ENCODE assay signal across 14 cellular contexts in the genomic region with DNA sequence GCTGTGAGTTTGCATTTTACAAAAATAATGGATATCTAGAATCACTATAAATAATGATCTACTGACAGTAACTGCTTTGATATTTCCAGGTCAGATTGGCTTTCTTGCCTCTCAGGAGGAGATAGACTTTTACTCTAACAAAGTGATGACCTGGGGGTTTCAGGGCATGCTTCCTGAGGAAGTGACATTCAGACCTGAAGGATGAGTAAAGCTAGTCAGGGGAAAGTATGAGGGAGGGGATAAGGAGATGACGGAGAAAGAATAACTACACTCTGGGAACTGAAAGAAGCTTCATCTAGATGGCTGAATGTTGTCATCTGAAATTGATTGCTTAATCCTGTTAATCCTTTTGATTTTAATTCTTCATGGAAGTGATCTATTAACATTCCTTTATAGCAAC. TPM values are rescaled to one million over a fixed set of nuclear protein-coding genes. Genes with fewer than 3 reads are reported as not detected.
DNase-seq lines count a peak whose midpoint lies in the region; ATAC-seq and TF ChIP-seq lines count a peak whose summit lies in the region.
"Had no signal": no experiment of that assay in that cellular context is flagged by ENCODE, and none has a peak within 500 bp of the region (broad histone marks: within the 10 kb centered on the region; RNA-seq: fewer than 3 reads in every experiment).

No MANE protein-coding gene starts in this region.

- no peak overlapping the region for H3K14ac ChIP-seq in neuronal stem cell (ENCODE audit: low read length)

- no peak for DNase-seq in activated T-cell treated with anti-CD3 and anti-CD28 coated beads, Interleukin-2, amount 50 U/mL, for 72 hours
- DNase-seq in activated T-cell treated with anti-CD3 and anti-CD28 coated beads, Interleukin-2, amount 50 U/mL, for 1 hour = no peak
- DNase-seq in MV-4-11 (lab: John Stamatoyannopoulos, UW) (peak; percentile 25), choroid plexus epithelial cell (ENCODE audit: low read depth) (peak; percentile 56), neuronal stem cell (ENCODE audit: low spot score) (no peak), HEK293T (ENCODE audit: extremely low spot score) (no peak)
- no peak for DNase-seq in stimulated activated naive B cell treated with anti-CD40 and anti-IgM and Interleukin-4, amounts not matched to agents 10 μg/mL and 1 μg/mL and 100 μg/mL, for 72 hours
- DNase-seq: activated CD4-positive, CD25-positive, alpha-beta regulatory T cell; Calu3; NCI-H446 treated with DMSO at 0.1 percent for 48 hours; PC-3; stimulated activated CD8-positive, alpha-beta memory T cell treated with anti-CD3 and anti-CD28 coated beads, Interleukin-4, amount 100 ng/mL, for 48 hours had no signal

- H2AK5ac ChIP-seq in neuronal stem cell (ENCODE audit: low read depth, low read length) = no peak overlapping the region

- H3K36me3 Mint-ChIP-seq in activated T-cell treated with anti-CD3 and anti-CD28 coated beads, Interleukin-2, amount 50 U/mL, for 72 hours (ENCODE audit: insufficient read depth in 2 of 2) = peaks cover 0 to 4% of the 10 kb centered on the region in 2 donors
- H3K36me3 Mint-ChIP-seq in stimulated activated naive B cell treated with anti-CD40 and anti-IgM and Interleukin-4, amounts not matched to agents 10 μg/mL and 1 μg/mL and 100 μg/mL, for 72 hours = peaks cover 7 to 18% of the 10 kb centered on the region in 2 donors

- H2BK15ac ChIP-seq in neuronal stem cell (ENCODE audit: low read length) = no peak overlapping the region

- H3K4me1 Mint-ChIP-seq in activated T-cell treated with anti-CD3 and anti-CD28 coated beads, Interleukin-2, amount 50 U/mL, for 72 hours (ENCODE audit: low read depth) = peaks cover 38% of the 10 kb centered on the region
- peaks cover 13 to 25% of the 10 kb centered on the region in 2 donors for H3K4me1 Mint-ChIP-seq in stimulated activated naive B cell treated with anti-CD40 and anti-IgM and Interleukin-4, amounts not matched to agents 10 μg/mL and 1 μg/mL and 100 μg/mL, for 72 hours
- H3K4me1 Mint-ChIP-seq: nephron had no signal

- H3K4me3 ChIP-seq in choroid plexus epithelial cell (ENCODE audit: low read depth, low read length) (no peak overlapping the region), neuronal stem cell (ENCODE audit: low read length in 2 of 2) (no peak overlapping the region)

- H3K4me3 Mint-ChIP-seq in activated T-cell treated with anti-CD3 and anti-CD28 coated beads, Interleukin-2, amount 50 U/mL, for 72 hours = peak overlapping the region in 1 of 2 donors; percentile 74
- H3K4me3 Mint-ChIP-seq in stimulated activated naive B cell treated with anti-CD40 and anti-IgM and Interleukin-4, amounts not matched to agents 10 μg/mL and 1 μg/mL and 100 μg/mL, for 72 hours = no peak overlapping the region
- H3K4me3 Mint-ChIP-seq: nephron had no signal

- no peaks in the 10 kb centered on the region for H3K9me3 Mint-ChIP-seq in activated T-cell treated with anti-CD3 and anti-CD28 coated beads, Interleukin-2, amount 50 U/mL, for 72 hours
- H3K9me3 Mint-ChIP-seq in stimulated activated naive B cell treated with anti-CD40 and anti-IgM and Interleukin-4, amounts not matched to agents 10 μg/mL and 1 μg/mL and 100 μg/mL, for 72 hours = no peaks in the 10 kb centered on the region
- H3K9me3 Mint-ChIP-seq: nephron had no signal

- no peak overlapping the region for H3K18ac ChIP-seq in neuronal stem cell (ENCODE audit: low read length)

- H2BK12ac ChIP-seq in neuronal stem cell (ENCODE audit: low read length) = no peak overlapping the region

- CTCF ChIA-PET in HEK293T (lab: Yijun Ruan, JAX) = no interaction called here

- peaks cover 2% of the 10 kb centered on the region for H3K79me1 ChIP-seq in neuronal stem cell (ENCODE audit: low read depth, low read length)

- peaks cover 7 to 50% of the 10 kb centered on the region in 2 donors for H3K36me3 ChIP-seq in neuronal stem cell (replicated peaks in 1 of 2; ENCODE audit: control insufficient read depth in 2 of 2, insufficient read depth in 2 of 2, low read length in 2 of 2)

- H3K4me1 ChIP-seq in neuronal stem cell (ENCODE audit: control insufficient read depth in 2 of 2, insufficient read depth in 1 of 2, low read depth in 1 of 2, low read length in 2 of 2) = no peaks in the 10 kb centered on the region

- H3K27me3 ChIP-seq in neuronal stem cell (ENCODE audit: control insufficient read depth in 3 of 3, insufficient read depth in 3 of 3, low read depth in 1 of 3, low read length in 3 of 3) = no peaks in the 10 kb centered on the region

- no peak overlapping the region for H4K8ac ChIP-seq in neuronal stem cell (ENCODE audit: low read depth, low read length)

- H3K27ac Mint-ChIP-seq in activated T-cell treated with anti-CD3 and anti-CD28 coated beads, Interleukin-2, amount 50 U/mL, for 72 hours = peak overlapping the region; percentile 92
- H3K27ac Mint-ChIP-seq in stimulated activated naive B cell treated with anti-CD40 and anti-IgM and Interleukin-4, amounts not matched to agents 10 μg/mL and 1 μg/mL and 100 μg/mL, for 72 hours = peak overlapping the region; percentile 67
- H3K27ac Mint-ChIP-seq: nephron had no signal

- no CpG with 5 or more reads among the region's 1 CpG for WGBS in neuronal stem cell (ENCODE audit: extremely low coverage in 2 of 2, insufficient read length in 2 of 2, insufficient replicate concordance in 1 of 2), 2 donors

- no peak overlapping the region for H3K9ac ChIP-seq in neuronal stem cell (ENCODE audit: low read depth, low read length, poor library complexity)

- H4K91ac ChIP-seq in neuronal stem cell (ENCODE audit: low read depth, low read length, poor library complexity) = no peak overlapping the region

- H3K27ac ChIP-seq in neuronal stem cell (replicated peaks; ENCODE audit: low read length) = no peak overlapping the region

- H3K4me2 ChIP-seq in neuronal stem cell (ENCODE audit: insufficient read depth, low read length, poor library complexity, severe bottlenecking) = no peak overlapping the region

- no peak for TF ChIP-seq CTCF in choroid plexus epithelial cell (conservative IDR thresholded peaks at IDR 0.05; ENCODE audit: low read depth, low read length)

- no peak overlapping the region for H3K4ac ChIP-seq in neuronal stem cell (ENCODE audit: low read length)

- H2BK5ac ChIP-seq in neuronal stem cell (ENCODE audit: low read length) = no peak overlapping the region

- H3K23ac ChIP-seq in neuronal stem cell (ENCODE audit: low read depth, low read length, poor library complexity) = no peak overlapping the region

- peak; percentile 39 to 88 for ATAC-seq in activated T-cell treated with anti-CD3 and anti-CD28 coated beads, Interleukin-2, amount 50 U/mL, for 72 hours (replicated peaks in 1 of 2)
- peak in 1 of 2 donors; percentile 64 for ATAC-seq in stimulated activated naive B cell treated with anti-CD40 and anti-IgM and Interleukin-4, amounts not matched to agents 10 μg/mL and 1 μg/mL and 100 μg/mL, for 72 hours (replicated peaks)
- ATAC-seq in HG03342 (IDR thresholded peaks at IDR 0.05; ENCODE audit: unreplicated experiment) = no peak
- ATAC-seq: PC-3 had no signal

- H3K9me3 ChIP-seq in neuronal stem cell (replicated peaks in 1 of 2; ENCODE audit: control insufficient read depth in 2 of 2, insufficient read depth in 1 of 2, low read depth in 1 of 2, low read length in 2 of 2) = no peaks in the 10 kb centered on the region

- no peak overlapping the region for H2AFZ ChIP-seq in neuronal stem cell (ENCODE audit: low read length)

- POLR2A ChIA-PET in HEK293T (lab: Yijun Ruan, JAX) = no interaction called here

- no peaks in the 10 kb centered on the region for H3K27me3 Mint-ChIP-seq in activated T-cell treated with anti-CD3 and anti-CD28 coated beads, Interleukin-2, amount 50 U/mL, for 72 hours (ENCODE audit: low read depth)
- no peaks in the 10 kb centered on the region for H3K27me3 Mint-ChIP-seq in stimulated activated naive B cell treated with anti-CD40 and anti-IgM and Interleukin-4, amounts not matched to agents 10 μg/mL and 1 μg/mL and 100 μg/mL, for 72 hours

- H2BK120ac ChIP-seq in neuronal stem cell (ENCODE audit: low read depth, low read length) = no peak overlapping the region

TF ChIP-seq in HEK293T, 16 proteins besides CTCF, POLR2A, EP300 and RAD21:
- TF ChIP-seq ARNT (IDR thresholded peaks at IDR 0.05) (no peak), FOXK2 (IDR thresholded peaks at IDR 0.05) (no peak), L3MBTL2 (conservative IDR thresholded peaks at IDR 0.05) (no peak), CTBP1 (IDR thresholded peaks at IDR 0.05; ENCODE audit: borderline replicate concordance) (no peak), SUZ12 (IDR thresholded peaks at IDR 0.05) (no peak), TARDBP (IDR thresholded peaks at IDR 0.05) (no peak), LEF1 (IDR thresholded peaks at IDR 0.05; ENCODE audit: borderline replicate concordance) (no peak), ELF4 (IDR thresholded peaks at IDR 0.05) (no peak), BHLHE40 (IDR thresholded peaks at IDR 0.05; ENCODE audit: borderline replicate concordance) (no peak), SP1 (IDR thresholded peaks at IDR 0.05) (no peak), ZNF384 (IDR thresholded peaks at IDR 0.05) (no peak), HDGF (IDR thresholded peaks at IDR 0.05; ENCODE audit: borderline replicate concordance) (no peak), NFRKB (IDR thresholded peaks at IDR 0.05) (no peak)
- TF ChIP-seq, protein P1, sequence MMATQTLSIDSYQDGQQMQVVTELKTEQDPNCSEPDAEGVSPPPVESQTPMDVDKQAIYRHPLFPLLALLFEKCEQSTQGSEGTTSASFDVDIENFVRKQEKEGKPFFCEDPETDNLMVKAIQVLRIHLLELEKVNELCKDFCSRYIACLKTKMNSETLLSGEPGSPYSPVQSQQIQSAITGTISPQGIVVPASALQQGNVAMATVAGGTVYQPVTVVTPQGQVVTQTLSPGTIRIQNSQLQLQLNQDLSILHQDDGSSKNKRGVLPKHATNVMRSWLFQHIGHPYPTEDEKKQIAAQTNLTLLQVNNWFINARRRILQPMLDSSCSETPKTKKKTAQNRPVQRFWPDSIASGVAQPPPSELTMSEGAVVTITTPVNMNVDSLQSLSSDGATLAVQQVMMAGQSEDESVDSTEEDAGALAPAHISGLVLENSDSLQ (IDR thresholded peaks at IDR 0.05) = no peak

RNA-seq across cellular contexts. Expression of gene ARMC8, which starts 32.2 kb away (rescaled TPM):
- 10 to 100 TPM; 36.8 to 40.2 TPM for total RNA-seq in activated T-cell treated with anti-CD3 and anti-CD28 coated beads, Interleukin-2, amount 50 U/mL, for 72 hours
- polyA plus RNA-seq in neuronal stem cell (2013, experiment 1 of 2) = 33.5 TPM
- 37.8 TPM for polyA plus RNA-seq in neuronal stem cell (2013, experiment 2 of 2)

RNA-seq across cellular contexts. Expression of gene DBR1, which starts 44.5 kb away (rescaled TPM):
- 10 to 100 TPM; 22.0 TPM for total RNA-seq in activated T-cell treated with anti-CD3 and anti-CD28 coated beads, Interleukin-2, amount 50 U/mL, for 72 hours
- 11.6 TPM for polyA plus RNA-seq in neuronal stem cell (2013, experiment 1 of 2)
- polyA plus RNA-seq in neuronal stem cell (2013, experiment 2 of 2) = 12.4 TPM

Comparison
In these comparisons a context has a peak if more than half of its experiments do, and no peak if none do; other contexts are left out.
1. DNase-seq: peak in MV-4-11 (single experiment) and choroid plexus epithelial cell (single experiment); none in activated T-cell treated with anti-CD3 and anti-CD28 coated beads, Interleukin-2, amount 50 U/mL, for 72 hours (0 of 2), activated T-cell treated with anti-CD3 and anti-CD28 coated beads, Interleukin-2, amount 50 U/mL, for 1 hour (single experiment), stimulated activated naive B cell treated with anti-CD40 and anti-IgM and Interleukin-4, amounts not matched to agents 10 μg/mL and 1 μg/mL and 100 μg/mL, for 72 hours (single experiment), neuronal stem cell (single experiment) and HEK293T (single experiment).